22 cellular contexts compared by ENCODE assay signal in genomic region chr6:148068391-148068790, GRCh38.
A peak's percentile ranks its signal among the peaks of the same experiment; 100 is the strongest.
DNase-seq lines count a peak whose midpoint lies in the region; ATAC-seq and TF ChIP-seq lines count a peak whose summit lies in the region.
"Had no signal": no experiment of that assay in that cellular context is flagged by ENCODE, and none has a peak within 500 bp of the region (broad histone marks: within the 10 kb centered on the region; RNA-seq: fewer than 3 reads in every experiment).

No MANE protein-coding gene starts in this region.

- peaks cover 17% of the 10 kb centered on the region for H3K4me1 Mint-ChIP-seq in mesothelial cell of epicardium

- no peak for TF ChIP-seq CTCF in mesothelial cell of epicardium (IDR thresholded peaks at IDR 0.05; ENCODE audit: unreplicated experiment)

- no peaks in the 10 kb centered on the region for H3K79me2 ChIP-seq in Karpas-422 (ENCODE audit: low read length)

- H3K27me3 Mint-ChIP-seq in mesothelial cell of epicardium (ENCODE audit: low read depth) = no peaks in the 10 kb centered on the region

- no peaks in the 10 kb centered on the region for H3K27me3 ChIP-seq in Karpas-422 (ENCODE audit: low read length)
- H3K27me3 ChIP-seq: BLaER1 had no signal

- H3K27ac Mint-ChIP-seq in mesothelial cell of epicardium = peak overlapping the region; percentile 13
- H3K27ac Mint-ChIP-seq: CD8-positive, alpha-beta T cell; HFFc6 had no signal

- no peak overlapping the region for H2AFZ ChIP-seq in Karpas-422 (ENCODE audit: low read length)

- ATAC-seq in HG02884 (IDR thresholded peaks at IDR 0.05; ENCODE audit: unreplicated experiment) = no peak
- ATAC-seq: A549; CD8-positive, alpha-beta T cell; HCT116 had no signal

- no peaks in the 10 kb centered on the region for H3K9me3 ChIP-seq in Karpas-422 (ENCODE audit: low read length)
- H3K9me3 ChIP-seq: A549, BLaER1 had no signal

- DNase-seq in NCI-H146 treated with DMSO at 0.1 percent for 48 hours (lab: John Stamatoyannopoulos, UW; ENCODE audit: unreplicated experiment) = peak; percentile 100
- DNase-seq in NCI-H146 (lab: John Stamatoyannopoulos, UW) = no peak
- DNase-seq in M059J (ENCODE audit: low read depth) = peak; percentile 43
- peak; percentile 51 for DNase-seq in dermis blood vessel endothelial cell
- no peak for DNase-seq in mesothelial cell of epicardium (ENCODE audit: low spot score in 2 of 2, unreplicated experiment in 2 of 2)
- DNase-seq in RPMI8226 = no peak
- no peak for DNase-seq in Karpas-422
- DNase-seq: AML-193; CD8-positive, alpha-beta T cell; DMS 273 treated with DMSO at 0.1 percent for 48 hours; DMS53; DND-41; EL; GOT3; H7; HFFc6; IMR-90 had no signal

- H3K9me3 Mint-ChIP-seq in mesothelial cell of epicardium = peaks cover 37% of the 10 kb centered on the region

- H3K9me2 ChIP-seq in Karpas-422 (replicated peaks; ENCODE audit: insufficient read depth, low read length) = no peaks in the 10 kb centered on the region

- H3K27ac ChIP-seq in Karpas-422 (ENCODE audit: low read length) = no peak overlapping the region
- H3K27ac ChIP-seq: 22Rv1, A549, BLaER1 had no signal

- no peak overlapping the region for H3K4me3 ChIP-seq in Karpas-422 (ENCODE audit: low read length)
- H3K4me3 ChIP-seq: A549, BLaER1 had no signal

- no peaks in the 10 kb centered on the region for H4K20me1 ChIP-seq in Karpas-422 (ENCODE audit: insufficient read depth, low read depth, low read length)
- H4K20me1 ChIP-seq: BLaER1 had no signal

- H3K36me3 ChIP-seq in Karpas-422 (ENCODE audit: insufficient read depth, low read length) = no peaks in the 10 kb centered on the region
- H3K36me3 ChIP-seq: BLaER1 had no signal

- peaks cover 7% of the 10 kb centered on the region for H3K36me3 Mint-ChIP-seq in mesothelial cell of epicardium
- H3K36me3 Mint-ChIP-seq: CD8-positive, alpha-beta T cell had no signal

- H3K4me3 Mint-ChIP-seq in mesothelial cell of epicardium = no peak overlapping the region
- H3K4me3 Mint-ChIP-seq: CD8-positive, alpha-beta T cell; HFFc6 had no signal

- no peak overlapping the region for H3K4me2 ChIP-seq in Karpas-422 (ENCODE audit: low read depth, low read length, poor library complexity, severe bottlenecking)
- H3K4me2 ChIP-seq: A549, BLaER1 had no signal

- H3K9ac ChIP-seq in Karpas-422 (ENCODE audit: low read length) = no peak overlapping the region
- H3K9ac ChIP-seq: BLaER1 had no signal

- no peaks in the 10 kb centered on the region for H3K4me1 ChIP-seq in Karpas-422 (ENCODE audit: low read length)
- H3K4me1 ChIP-seq: A549, BLaER1 had no signal

Comparison
In these comparisons a context has a peak if more than half of its experiments do, and no peak if none do; other contexts are left out.
1. DNase-seq: peak in NCI-H146 treated with DMSO at 0.1 percent for 48 hours (single experiment), M059J (single experiment) and dermis blood vessel endothelial cell (single experiment); none in NCI-H146 (single experiment), mesothelial cell of epicardium (0 of 2), RPMI8226 (single experiment) and Karpas-422 (single experiment).